8 cellular contexts compared by ENCODE assay signal in genomic region chr3:179071161-179071568, GRCh38. TPM values are rescaled to one million over a fixed set of nuclear protein-coding genes. Genes with fewer than 3 reads are reported as not detected.
A peak's percentile ranks its signal among the peaks of the same experiment; 100 is the strongest.
DNase-seq lines count a peak whose midpoint lies in the region; ATAC-seq and TF ChIP-seq lines count a peak whose summit lies in the region.

No MANE protein-coding gene starts in this region.

- no peaks in the 10 kb centered on the region for H3K27me3 Mint-ChIP-seq in progenitor cell of endocrine pancreas

- H3K4me1 Mint-ChIP-seq in progenitor cell of endocrine pancreas (ENCODE audit: low read depth) = peaks cover 8% of the 10 kb centered on the region

- TF ChIP-seq POLR2A in vagina (IDR thresholded peaks at IDR 0.05) = no peak

- peak overlapping the region; percentile 95 for H3K4me3 Mint-ChIP-seq in progenitor cell of endocrine pancreas (ENCODE audit: low read depth)

- peaks cover 0 to 12% of the 10 kb centered on the region in 2 donors for H3K36me3 ChIP-seq in vagina

- H3K9me3 ChIP-seq in vagina = no peaks in the 10 kb centered on the region

- H3K9me3 Mint-ChIP-seq in progenitor cell of endocrine pancreas (ENCODE audit: low read depth) = no peaks in the 10 kb centered on the region

- H3K36me3 Mint-ChIP-seq in progenitor cell of endocrine pancreas (ENCODE audit: insufficient read depth) = peaks cover 8% of the 10 kb centered on the region

- intact Hi-C loops in vagina (cut with DNase I) = loop anchor here (5.0 kb wide), 1 partner anchor 581 kb away; the partner anchor contains the start of gene USP13

- H3K4me3 ChIP-seq in vagina = peak overlapping the region; percentile 66 to 92

- TF ChIP-seq CTCF in progenitor cell of endocrine pancreas (IDR thresholded peaks at IDR 0.05; ENCODE audit: unreplicated experiment) (no peak), vagina (IDR thresholded peaks at IDR 0.05) (no peak)

- ATAC-seq in HG02973 (IDR thresholded peaks at IDR 0.05; ENCODE audit: unreplicated experiment) = peak; percentile 38

- peak overlapping the region; percentile 94 for H3K27ac Mint-ChIP-seq in progenitor cell of endocrine pancreas

- peak; percentile 48 for DNase-seq in NK-92 treated with Interleukin-12 subunit alpha and Interleukin-12 subunit beta, amount 100 ng/mL, for 24 hours (lab: John Stamatoyannopoulos, UW)
- DNase-seq in NK-92 (lab: John Stamatoyannopoulos, UW; ENCODE audit: unreplicated experiment) (no peak), NCI-H69 (lab: John Stamatoyannopoulos, UW) (peak; percentile 91), foreskin melanocyte (peak; percentile 33), progenitor cell of endocrine pancreas (ENCODE audit: low spot score, unreplicated experiment) (peak; percentile 21), vagina (ENCODE audit: extremely low spot score in 2 of 2) (no peak)
- DNase-seq in activated T-helper 9 cell treated with anti-CD3 and anti-CD28 coated beads, Interleukin-2, amount 50 U/mL, for 16 hours (ENCODE audit: low read depth) = peak; percentile 61

- peak overlapping the region; percentile 79 for H3K27ac ChIP-seq in vagina

- H3K4me1 ChIP-seq in vagina = peaks cover 21% of the 10 kb centered on the region

- H3K27me3 ChIP-seq in vagina = no peaks in the 10 kb centered on the region

RNA-seq across cellular contexts. Expression of gene ZMAT3, which starts 0.4 kb away (rescaled TPM):
- total RNA-seq in progenitor cell of endocrine pancreas (13.6 and 14.1 TPM in 2 replicates), vagina (9.6 TPM)

Comparison
In these comparisons a context has a peak if more than half of its experiments do, and no peak if none do; other contexts are left out.
1. DNase-seq: peak in NK-92 treated with Interleukin-12 subunit alpha and Interleukin-12 subunit beta, amount 100 ng/mL, for 24 hours (single experiment), NCI-H69 (single experiment), activated T-helper 9 cell treated with anti-CD3 and anti-CD28 coated beads, Interleukin-2, amount 50 U/mL, for 16 hours (single experiment), foreskin melanocyte (single experiment) and progenitor cell of endocrine pancreas (single experiment); none in NK-92 (single experiment) and vagina (0 of 2).